Comparison of ENCODE assay signal across 8 cellular contexts in genomic region chr12:47079365-47079893, GRCh38. TPM values are rescaled to one million over a fixed set of nuclear protein-coding genes. Genes with fewer than 3 reads are reported as not detected.
DNase-seq lines count a peak whose midpoint lies in the region; ATAC-seq and TF ChIP-seq lines count a peak whose summit lies in the region.

TSS of gene PCED1B (plus strand) at chr12:47079621. CDS start at chr12:47235064, 155,443 bp downstream.

- POLR2A ChIA-PET in Panc1 (lab: Charles Lee): interaction anchor here (0.6 kb wide), 1 partner anchor 838 kb away, joined by 3 read pairs; no protein-coding TSS in a partner anchor

- peak within 1 kb of the TSS; percentile 90 for H3K18ac ChIP-seq in neuronal stem cell (ENCODE audit: low read length)

- peak within 1 kb of the TSS; percentile 88 for H2AFZ ChIP-seq in ACC112 (ENCODE audit: low read length, unreplicated experiment)
- peak within 1 kb of the TSS; percentile 85 for H2AFZ ChIP-seq in neuronal stem cell (ENCODE audit: low read length)

- no TSS peak for BruUV-seq in Panc1 (replicated peaks; lab: Mats Ljungman, UMichigan)

- no peak for DNase-seq in Panc1 (ENCODE audit: low read depth, low spot score)
- DNase-seq in activated T-helper 1 cell treated with anti-CD3 and anti-CD28 coated beads, Interleukin-2, amount 50 U/mL, for 16 hours (ENCODE audit: low read depth in 1 of 2, low spot score in 1 of 2): peak; percentile 35 to 41
- DNase-seq in foreskin keratinocyte: no peak
- DNase-seq in neuronal stem cell (ENCODE audit: low spot score): peak; percentile 42
- peak; percentile 41 for DNase-seq in superior temporal gyrus (ENCODE audit: extremely low spot score)

- H2BK120ac ChIP-seq in neuronal stem cell (ENCODE audit: low read depth, low read length): peak within 1 kb of the TSS; percentile 75

- H4K91ac ChIP-seq in neuronal stem cell (ENCODE audit: low read depth, low read length, poor library complexity): no peak within 1 kb of the TSS

- H3K27me3 ChIP-seq in ACC112 (ENCODE audit: insufficient read depth, low read length) (no peaks in the 10 kb centered on the region), Panc1 (ENCODE audit: control insufficient read depth, insufficient read depth, low read length) (peaks cover 2% of the 10 kb centered on the region; the same call in 1 of the 2 replicates), foreskin keratinocyte (no peaks in the 10 kb centered on the region), neuronal stem cell (ENCODE audit: control insufficient read depth in 3 of 3, insufficient read depth in 3 of 3, low read depth in 1 of 3, low read length in 3 of 3) (peaks cover 0 to 63% (median 19%) of the 10 kb centered on the region in 3 experiments)

- H3K79me2 ChIP-seq in ACC112 (ENCODE audit: control insufficient read depth, insufficient read depth, low read length, unreplicated experiment): peaks cover 23% of the 10 kb centered on the region

- no peak within 1 kb of the TSS for H3K4ac ChIP-seq in neuronal stem cell (ENCODE audit: low read length)

- no peak within 1 kb of the TSS for H2BK5ac ChIP-seq in neuronal stem cell (ENCODE audit: low read length)

- H3K9me3 ChIP-seq in Panc1 (ENCODE audit: control insufficient read depth, insufficient read depth, low read depth, low read length) (no peaks in the 10 kb centered on the region), neuronal stem cell (replicated peaks in 1 of 2; ENCODE audit: control insufficient read depth in 2 of 2, insufficient read depth in 1 of 2, low read depth in 1 of 2, low read length in 2 of 2) (no peaks in the 10 kb centered on the region)

- no peak within 1 kb of the TSS for H3K14ac ChIP-seq in neuronal stem cell (ENCODE audit: low read length)

- H3K4me3 ChIP-seq in ACC112 (ENCODE audit: low read depth, low read length): peak within 1 kb of the TSS; percentile 92
- peak within 1 kb of the TSS; percentile 67 to 85 for H3K4me3 ChIP-seq in Panc1 (ENCODE audit: low read depth in 2 of 2, low read length in 2 of 2)
- H3K4me3 ChIP-seq in neuronal stem cell (ENCODE audit: low read length in 2 of 2): peak within 1 kb of the TSS; percentile 35 to 89

- peak within 1 kb of the TSS; percentile 77 for H3K23ac ChIP-seq in neuronal stem cell (ENCODE audit: low read depth, low read length, poor library complexity)

- intact Hi-C loops in Panc1 (cut with micrococcal nuclease; ENCODE audit: unreplicated experiment): no loop called here

- H2BK15ac ChIP-seq in neuronal stem cell (ENCODE audit: low read length): peak within 1 kb of the TSS; percentile 62

- WGBS in neuronal stem cell (ENCODE audit: extremely low coverage in 2 of 2, insufficient read length in 2 of 2, insufficient replicate concordance in 1 of 2), 2 donors: no CpG with 5 or more reads among the region's 54 CpGs

- ATAC-seq in GM18870 (IDR thresholded peaks at IDR 0.05; ENCODE audit: unreplicated experiment) (peak; percentile 58), HG03442 (IDR thresholded peaks at IDR 0.05; ENCODE audit: unreplicated experiment) (peak; percentile 66), Panc1 (peak; percentile 69), foreskin keratinocyte (peak; percentile 67)

- in situ Hi-C loops in Panc1 (cut with HindIII; ENCODE audit: low pct_unique_long_range_greater_than_20kb, low sequenced_read_pairs): no loop called here

- H3K36me3 ChIP-seq in ACC112 (ENCODE audit: insufficient read depth, low read length) (no peaks in the 10 kb centered on the region), Panc1 (ENCODE audit: control insufficient read depth, insufficient read depth, low read length) (no peaks in the 10 kb centered on the region; the same call in 1 of the 2 replicates), neuronal stem cell (replicated peaks in 1 of 2; ENCODE audit: control insufficient read depth in 2 of 2, insufficient read depth in 2 of 2, low read length in 2 of 2) (no peaks in the 10 kb centered on the region)

- CTCF ChIA-PET in Panc1 (lab: Charles Lee): no interaction called here

- no peaks in the 10 kb centered on the region for H3K79me1 ChIP-seq in neuronal stem cell (ENCODE audit: low read depth, low read length)

- H3K4me1 ChIP-seq in ACC112 (ENCODE audit: control insufficient read depth, insufficient read depth, low read length, unreplicated experiment) (peaks cover 43% of the 10 kb centered on the region), Panc1 (ENCODE audit: control insufficient read depth, insufficient read depth, low read length) (peaks cover 32% of the 10 kb centered on the region), foreskin keratinocyte (peaks cover 50% of the 10 kb centered on the region), neuronal stem cell (ENCODE audit: control insufficient read depth in 2 of 2, insufficient read depth in 1 of 2, low read depth in 1 of 2, low read length in 2 of 2) (peaks cover 0 to 2% of the 10 kb centered on the region in 2 donors)

- peak; percentile 77 for TF ChIP-seq CTCF in Panc1 (IDR thresholded peaks at IDR 0.05)
- peak; percentile 71 for TF ChIP-seq CTCF in foreskin keratinocyte (conservative IDR thresholded peaks at IDR 0.05)

- no peak within 1 kb of the TSS for H2BK12ac ChIP-seq in neuronal stem cell (ENCODE audit: low read length)

- H3K27ac ChIP-seq in ACC112 (ENCODE audit: low read depth, low read length) (peak within 1 kb of the TSS; percentile 71), Panc1 (ENCODE audit: low read length) (peak within 1 kb of the TSS; percentile 86), foreskin keratinocyte (peak within 1 kb of the TSS; percentile 65), neuronal stem cell (replicated peaks; ENCODE audit: low read length) (no peak within 1 kb of the TSS)

- peak within 1 kb of the TSS; percentile 96 for H3K4me2 ChIP-seq in neuronal stem cell (ENCODE audit: insufficient read depth, low read length, poor library complexity, severe bottlenecking)

- peak within 1 kb of the TSS; percentile 64 for H3K9ac ChIP-seq in neuronal stem cell (ENCODE audit: low read depth, low read length, poor library complexity)

- no peak within 1 kb of the TSS for H4K8ac ChIP-seq in neuronal stem cell (ENCODE audit: low read depth, low read length)

- no peak within 1 kb of the TSS for H2AK5ac ChIP-seq in neuronal stem cell (ENCODE audit: low read depth, low read length)

RNA-seq across cellular contexts. Expression of gene PCED1B, which starts in this region (rescaled TPM):
- total RNA-seq in Panc1 (2021; ENCODE audit: unreplicated experiment) (0.82 TPM), foreskin keratinocyte (3.4 and 4.8 TPM in 2 replicates)
- 0.99 TPM for polyA plus RNA-seq in Panc1 (2012; ENCODE audit: insufficient read length)
- polyA plus RNA-seq in foreskin keratinocyte: 6.0 and 7.1 TPM in 2 replicates
- 0.54 TPM for polyA plus RNA-seq in neuronal stem cell (2013, experiment 1 of 2)
- 0.65 TPM for polyA plus RNA-seq in neuronal stem cell (2013, experiment 2 of 2)

Comparison
In these comparisons a context has a peak if more than half of its experiments do, and no peak if none do; other contexts are left out.
1. Peak in ATAC-seq, H3K4me3 ChIP-seq and H3K27ac ChIP-seq in Panc1; RNA of the gene not detected or under 1 TPM.
2. DNase-seq: peak in activated T-helper 1 cell treated with anti-CD3 and anti-CD28 coated beads, Interleukin-2, amount 50 U/mL, for 16 hours (2 of 2), neuronal stem cell (single experiment) and superior temporal gyrus (single experiment); none in Panc1 (single experiment) and foreskin keratinocyte (0 of 2).
3. Peak in every context shown above with its lines, with median percentiles within 50 percentile points of each other: H3K4me3 ChIP-seq and ATAC-seq.